Comparison of ENCODE assay signal across 8 cellular contexts in the genomic region with DNA sequence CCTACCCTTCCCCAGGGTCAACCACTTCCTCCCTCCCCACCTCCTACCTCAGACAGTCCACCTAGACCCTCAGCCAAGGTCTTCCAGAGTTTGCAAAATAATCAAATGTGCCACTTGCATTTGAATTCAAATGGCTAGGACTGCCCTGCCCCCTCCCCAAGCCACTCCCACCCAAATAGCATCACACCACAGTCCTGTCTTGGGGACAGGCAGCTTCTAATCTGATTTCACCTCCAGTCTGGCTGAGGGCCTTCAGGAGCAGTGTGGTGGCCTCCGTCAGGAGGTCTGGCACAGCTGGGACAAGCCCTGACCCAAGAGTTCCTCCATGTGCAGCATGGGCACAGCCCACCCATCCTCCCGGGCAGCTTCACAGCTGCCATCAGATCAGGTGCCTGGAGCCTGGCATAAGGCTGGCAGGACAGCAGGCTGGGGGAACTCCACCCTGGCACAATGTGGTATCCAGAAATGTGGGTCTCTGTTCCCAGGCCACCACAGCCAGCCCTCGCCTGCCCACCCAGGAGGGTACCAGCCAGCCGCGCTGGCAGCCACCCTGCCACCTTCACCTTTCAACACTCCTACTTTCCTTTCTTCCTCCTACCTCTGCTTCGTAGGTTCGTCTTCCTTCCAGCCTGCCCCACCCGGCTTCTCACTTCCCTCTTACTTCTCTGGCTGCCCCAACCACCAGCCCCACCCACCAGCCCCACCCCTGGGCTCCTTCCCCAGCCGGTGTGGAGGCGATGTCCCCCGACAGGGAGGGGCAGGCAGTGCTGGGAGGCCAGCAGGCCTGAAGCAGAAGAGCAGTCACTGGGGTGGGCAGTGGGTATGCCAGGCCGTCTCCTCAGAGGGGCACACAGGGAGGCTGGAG. TPM values are rescaled to one million over a fixed set of nuclear protein-coding genes. Genes with fewer than 3 reads are reported as not detected.
A peak's percentile ranks its signal among the peaks of the same experiment; 100 is the strongest.
DNase-seq lines count a peak whose midpoint lies in the region; ATAC-seq, FAIRE-seq and TF ChIP-seq lines count a peak whose summit lies in the region.

A gene with protein sequence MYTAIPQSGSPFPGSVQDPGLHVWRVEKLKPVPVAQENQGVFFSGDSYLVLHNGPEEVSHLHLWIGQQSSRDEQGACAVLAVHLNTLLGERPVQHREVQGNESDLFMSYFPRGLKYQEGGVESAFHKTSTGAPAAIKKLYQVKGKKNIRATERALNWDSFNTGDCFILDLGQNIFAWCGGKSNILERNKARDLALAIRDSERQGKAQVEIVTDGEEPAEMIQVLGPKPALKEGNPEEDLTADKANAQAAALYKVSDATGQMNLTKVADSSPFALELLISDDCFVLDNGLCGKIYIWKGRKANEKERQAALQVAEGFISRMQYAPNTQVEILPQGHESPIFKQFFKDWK (minus strand): TSS at position 648 of the 865 bp plus-strand sequence. CDS start 8,221 bp downstream, outside the sequence.

- TF ChIP-seq POLR2A in body of pancreas (IDR thresholded peaks at IDR 0.05), result peak in 1 of 3 donors; percentile 47

- FAIRE-seq in RCC 7860 (lab: Jason Lieb, UNC), result no peak

- H3K9me3 ChIP-seq in body of pancreas (no peaks in the 10 kb centered on the region), thoracic aorta (no peaks in the 10 kb centered on the region)

- DNase-seq in RCC 7860 (ENCODE audit: low spot score) (peak; percentile 55), body of pancreas (peak in 1 of 4 donors; percentile 53), lung microvascular endothelial cell (ENCODE audit: low read depth in 2 of 2) (no peak), thoracic aorta (ENCODE audit: low spot score) (no peak), foreskin melanocyte (no peak), iPS-NIHi11 (ENCODE audit: low spot score) (no peak)

- intact Hi-C loops in body of pancreas (cut with DNase I), result no loop called here

- H3K36me3 ChIP-seq in body of pancreas (replicated peaks in 1 of 2; ENCODE audit: insufficient read depth in 1 of 2, low read depth in 2 of 2), result no peaks in the 10 kb centered on the region
- no peaks in the 10 kb centered on the region for H3K36me3 ChIP-seq in thoracic aorta

- H3K27ac ChIP-seq in body of pancreas (peak within 1 kb of the TSS in 1 of 4 donors; percentile 56), thoracic aorta (no peak within 1 kb of the TSS)

- no peaks in the 10 kb centered on the region for H3K27me3 ChIP-seq in body of pancreas
- no peaks in the 10 kb centered on the region for H3K27me3 ChIP-seq in thoracic aorta (replicated peaks; ENCODE audit: insufficient read depth)

- H3K4me1 ChIP-seq in body of pancreas (peaks cover 18% of the 10 kb centered on the region), thoracic aorta (ENCODE audit: control insufficient read depth in 1 of 2, low read depth in 2 of 2) (peaks cover 3 to 30% of the 10 kb centered on the region in 2 donors)

- 52 to 77% methylated on average over 10 to 11 of the region's 12 CpGs for WGBS in body of pancreas, 2 donors

- peak; percentile 61 for ATAC-seq in GM18868 (IDR thresholded peaks at IDR 0.05; ENCODE audit: unreplicated experiment)
- ATAC-seq in HG02981 (IDR thresholded peaks at IDR 0.05; ENCODE audit: unreplicated experiment), result peak; percentile 53
- ATAC-seq in body of pancreas, result no peak
- no peak for ATAC-seq in thoracic aorta (ENCODE audit: insufficient number of reproducible peaks, low FRiP score, low read depth)

- H3K4me3 ChIP-seq in body of pancreas (no peak within 1 kb of the TSS), thoracic aorta (peak within 1 kb of the TSS; percentile 57)

- TF ChIP-seq CTCF in body of pancreas (IDR thresholded peaks at IDR 0.05), result no peak
- no peak for TF ChIP-seq CTCF in thoracic aorta (IDR thresholded peaks at IDR 0.05)

RNA-seq across cellular contexts. Expression of the gene that starts here (rescaled TPM):
- total RNA-seq in body of pancreas (10 to 100 TPM; 26.0 to 35.0 TPM), lung microvascular endothelial cell (23.4 and 69.5 TPM in 2 replicates), thoracic aorta (10 to 100 TPM; 47.1 to 56.9 TPM)

Comparison
In these comparisons a context has a peak if more than half of its experiments do, and no peak if none do; other contexts are left out.
1. ATAC-seq: peak in GM18868 (single experiment) and HG02981 (single experiment); none in body of pancreas (single experiment) and thoracic aorta (single experiment).